Comparison of ENCODE assay signal across 2 cellular contexts in genomic region chr3:14410106-14410500, GRCh38.
TF ChIP-seq lines count a peak whose summit lies in the region.

No MANE protein-coding gene starts in this region.

TF ChIP-seq in SK-N-SH, 30 proteins besides CTCF, POLR2A, EP300 and RAD21 (continued from another document):
- TF ChIP-seq ZBTB33 (IDR thresholded peaks at IDR 0.05; ENCODE audit: borderline replicate concordance, low read depth) (no peak), USF2 (IDR thresholded peaks at IDR 0.05; ENCODE audit: borderline replicate concordance, low read depth, low read length) (no peak), MXI1 (IDR thresholded peaks at IDR 0.05; ENCODE audit: low read depth, low read length) (no peak), TAF1 (IDR thresholded peaks at IDR 0.05; ENCODE audit: borderline replicate concordance, low read depth, low read length) (no peak), RCOR1 (IDR thresholded peaks at IDR 0.05; ENCODE audit: low read length) (no peak), SMC3 (IDR thresholded peaks at IDR 0.05; ENCODE audit: low read depth, low read length) (no peak), NRF1 (IDR thresholded peaks at IDR 0.05; ENCODE audit: low read depth, low read length) (no peak), USF1 (IDR thresholded peaks at IDR 0.05; ENCODE audit: borderline replicate concordance, low read depth) (no peak)

TF ChIP-seq in SK-N-SH treated with all-trans-retinoic acid at 6 μM for 48 hours, 23 proteins besides CTCF, POLR2A, EP300 and RAD21 (continued from another document):
- TF ChIP-seq TSHZ2 (CRISPR knock-in tag; IDR thresholded peaks at IDR 0.05), result no peak
- TF ChIP-seq ZC3H10 (CRISPR knock-in tag; IDR thresholded peaks at IDR 0.05), result no peak
- no peak for TF ChIP-seq TCF4 (CRISPR knock-in tag; IDR thresholded peaks at IDR 0.05; ENCODE audit: borderline replicate concordance)
- TF ChIP-seq OSR1 (CRISPR knock-in tag; IDR thresholded peaks at IDR 0.05), result no peak
- TF ChIP-seq BACH2 (CRISPR knock-in tag; IDR thresholded peaks at IDR 0.05; ENCODE audit: borderline replicate concordance), result no peak
- no peak for TF ChIP-seq ARNTL (CRISPR knock-in tag; IDR thresholded peaks at IDR 0.05; ENCODE audit: borderline replicate concordance, low read depth)
- no peak for TF ChIP-seq ZFP3 (CRISPR knock-in tag; IDR thresholded peaks at IDR 0.05)
